Comparison of ENCODE assay signal across 19 cellular contexts in the genomic region with DNA sequence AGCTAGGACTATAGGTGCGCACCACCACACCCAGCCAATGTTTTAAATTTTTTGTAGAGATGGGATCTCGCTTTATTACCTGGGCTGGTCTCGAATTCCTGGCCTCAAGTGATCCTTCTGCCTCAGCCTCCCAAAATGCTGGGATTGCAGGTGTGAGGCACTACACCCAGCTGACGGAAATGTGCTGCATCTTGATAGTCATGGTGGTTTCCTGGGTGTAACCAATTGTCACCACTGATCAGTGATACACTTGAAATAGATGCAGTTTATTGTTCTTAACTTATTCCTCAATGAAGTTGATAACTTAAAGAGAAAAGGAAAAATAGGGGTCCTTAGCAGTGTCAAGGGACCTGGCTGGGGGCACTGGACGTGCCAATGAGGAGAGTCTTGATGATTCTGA.
"Had no signal": no experiment of that assay in that cellular context is flagged by ENCODE, and none has a peak within 500 bp of the region (broad histone marks: within the 10 kb centered on the region; RNA-seq: fewer than 3 reads in every experiment).

No MANE protein-coding gene starts in this region.

- H3K4me3 ChIP-seq: coronary artery, heart left ventricle, psoas muscle, right lobe of liver, testis, tibial nerve, upper lobe of right lung had no signal

- H3K27ac Mint-ChIP-seq: naive thymus-derived CD4-positive, alpha-beta T cell; nephron progenitor cell; stimulated activated memory B cell treated with anti-CD40 and anti-IgM and Interleukin-4, amounts not matched to agents 10 μg/mL and 1 μg/mL and 100 μg/mL, for 72 hours; stimulated activated naive CD8-positive, alpha-beta T cell treated with anti-CD3 and anti-CD28 coated beads, Interleukin-15, amount 100 ng/mL, for 72 hours had no signal

- H3K36me3 ChIP-seq: heart left ventricle, right lobe of liver, tibial nerve, upper lobe of right lung had no signal

- H3K9me3 ChIP-seq: psoas muscle, right lobe of liver, testis, tibial nerve had no signal

- ATAC-seq: heart left ventricle; left colon; naive thymus-derived CD4-positive, alpha-beta T cell; psoas muscle; right lobe of liver; stimulated activated memory B cell treated with anti-CD40 and anti-IgM and Interleukin-4, amounts not matched to agents 10 μg/mL and 1 μg/mL and 100 μg/mL, for 72 hours; stimulated activated naive CD8-positive, alpha-beta T cell treated with anti-CD3 and anti-CD28 coated beads, Interleukin-15, amount 100 ng/mL, for 72 hours; upper lobe of right lung had no signal

- H3K27ac ChIP-seq: coronary artery, psoas muscle, right lobe of liver, testis, tibial nerve, upper lobe of right lung had no signal

- H3K27me3 ChIP-seq: heart left ventricle, right lobe of liver, testis, tibial nerve, upper lobe of right lung had no signal

- H3K4me3 Mint-ChIP-seq: nephron progenitor cell; stimulated activated memory B cell treated with anti-CD40 and anti-IgM and Interleukin-4, amounts not matched to agents 10 μg/mL and 1 μg/mL and 100 μg/mL, for 72 hours; stimulated activated naive CD8-positive, alpha-beta T cell treated with anti-CD3 and anti-CD28 coated beads, Interleukin-15, amount 100 ng/mL, for 72 hours had no signal

- H3K4me1 Mint-ChIP-seq: stimulated activated memory B cell treated with anti-CD40 and anti-IgM and Interleukin-4, amounts not matched to agents 10 μg/mL and 1 μg/mL and 100 μg/mL, for 72 hours had no signal

- DNase-seq: effector CD4-positive, alpha-beta T cell; foreskin melanocyte; heart left ventricle; hippocampal formation; left colon; mammary epithelial cell; naive thymus-derived CD4-positive, alpha-beta T cell; nephron progenitor cell; psoas muscle; retina; right lobe of liver; stimulated activated CD4-positive, alpha-beta T cell treated with anti-CD3 and anti-CD28 coated beads, Interleukin-4, amount 100 ng/mL, for 1 hour; stimulated activated CD8-positive, alpha-beta memory T cell treated with anti-CD3 and anti-CD28 coated beads, Interleukin-4, amount 100 ng/mL, for 48 hours; stimulated activated naive CD8-positive, alpha-beta T cell treated with anti-CD3 and anti-CD28 coated beads, Interleukin-15, amount 100 ng/mL, for 72 hours; testis; upper lobe of right lung had no signal

- H3K4me1 ChIP-seq: right lobe of liver had no signal
